Comparison of ENCODE assay signal across 16 cellular contexts in the genomic region with DNA sequence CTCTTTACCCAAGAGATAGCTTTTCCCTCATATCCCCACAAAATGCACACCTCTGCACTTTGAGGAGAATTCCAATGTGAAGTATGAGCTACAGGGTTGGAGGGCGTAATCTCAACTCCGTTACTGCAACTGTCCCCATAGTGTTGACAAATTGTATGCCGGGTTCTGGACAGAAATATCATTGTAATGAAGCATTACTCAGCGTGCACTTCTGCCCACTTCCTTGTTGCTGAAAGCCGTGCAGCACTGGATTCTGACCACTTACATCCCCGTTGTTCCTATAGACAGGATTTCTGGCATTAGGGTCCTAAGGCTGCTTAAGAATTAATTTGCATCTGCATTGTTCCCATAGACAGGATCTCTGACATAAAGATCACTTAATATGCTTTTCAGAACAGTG.
DNase-seq lines count a peak whose midpoint lies in the region; TF ChIP-seq lines count a peak whose summit lies in the region.
"Had no signal": no experiment of that assay in that cellular context is flagged by ENCODE, and none has a peak within 500 bp of the region (broad histone marks: within the 10 kb centered on the region; RNA-seq: fewer than 3 reads in every experiment).

No MANE protein-coding gene starts in this region.

- H3K4me1 Mint-ChIP-seq in Calu3 (ENCODE audit: low read depth, unreplicated experiment) = peaks cover 43% of the 10 kb centered on the region
- peaks cover 56% of the 10 kb centered on the region for H3K4me1 Mint-ChIP-seq in neural progenitor cell

- intact Hi-C loops in Calu3 (cut with micrococcal nuclease; ENCODE audit: unreplicated experiment) (loop anchor here (10.0 kb wide), 1 partner anchor 284 kb away; no protein-coding TSS in a partner anchor), left ventricle myocardium inferior (cut with micrococcal nuclease) (no loop called here)

- H3K36me3 ChIP-seq in neural progenitor cell (no peaks in the 10 kb centered on the region), left ventricle myocardium inferior (no peaks in the 10 kb centered on the region)
- H3K36me3 ChIP-seq: BE2C, Peyer's patch had no signal

- H3K9me3 ChIP-seq in neural progenitor cell (ENCODE audit: low read depth) = no peaks in the 10 kb centered on the region
- H3K9me3 ChIP-seq in left ventricle myocardium inferior (replicated peaks) = no peaks in the 10 kb centered on the region
- H3K9me3 ChIP-seq: BE2C had no signal

- DNase-seq in Calu3 (peak; percentile 55), MV-4-11 (lab: John Stamatoyannopoulos, UW) (peak; percentile 68), SKM-1 (lab: John Stamatoyannopoulos, UW; ENCODE audit: unreplicated experiment) (peak; percentile 74), neural progenitor cell (ENCODE audit: low spot score) (no peak), left ventricle myocardium inferior (no peak), DMS 273 treated with DMSO at 0.1 percent for 48 hours (lab: John Stamatoyannopoulos, UW) (no peak), H4 (ENCODE audit: low spot score) (no peak)
- DNase-seq: BE2C, NCI-H1092 treated with DMSO at 0.1 percent for 48 hours, NCI-H1694 treated with DMSO at 0.1 percent for 48 hours, NCI-H345, NCI-H526 treated with DMSO at 0.1 percent for 48 hours, Peyer's patch, SHP77, SW 1271 had no signal

- no peaks in the 10 kb centered on the region for H3K79me2 ChIP-seq in neural progenitor cell (ENCODE audit: low read depth)

- no peak overlapping the region for H3K27ac ChIP-seq in neural progenitor cell
- no peak overlapping the region for H3K27ac ChIP-seq in left ventricle myocardium inferior (replicated peaks)
- H3K27ac ChIP-seq: Peyer's patch had no signal

- no peak overlapping the region for H3K27ac Mint-ChIP-seq in Calu3 (ENCODE audit: unreplicated experiment)
- no peak overlapping the region for H3K27ac Mint-ChIP-seq in neural progenitor cell
- H3K27ac Mint-ChIP-seq: IgD-negative memory B cell had no signal

- H3K4me2 ChIP-seq in neural progenitor cell = peak overlapping the region; percentile 41

- TF ChIP-seq CTCF in Calu3 (IDR thresholded peaks at IDR 0.05; ENCODE audit: unreplicated experiment) = no peak
- no peak for TF ChIP-seq CTCF in neural progenitor cell (IDR thresholded peaks at IDR 0.05)
- no peak for TF ChIP-seq CTCF in left ventricle myocardium inferior (IDR thresholded peaks at IDR 0.05; ENCODE audit: borderline replicate concordance)

- H3K27me3 ChIP-seq in neural progenitor cell (no peaks in the 10 kb centered on the region), left ventricle myocardium inferior (ENCODE audit: low read depth) (no peaks in the 10 kb centered on the region)
- H3K27me3 ChIP-seq: BE2C, Peyer's patch had no signal

- H3K4me1 ChIP-seq in neural progenitor cell (peaks cover 48% of the 10 kb centered on the region), left ventricle myocardium inferior (peaks cover 35% of the 10 kb centered on the region)

- H3K9ac ChIP-seq in neural progenitor cell = no peak overlapping the region

- CTCF ChIA-PET in Calu3 (lab: Charles Lee) = no interaction called here

- H3K4me3 Mint-ChIP-seq in Calu3 (ENCODE audit: low read depth, unreplicated experiment) = no peak overlapping the region
- H3K4me3 Mint-ChIP-seq in neural progenitor cell = no peak overlapping the region
- H3K4me3 Mint-ChIP-seq: IgD-negative memory B cell had no signal

- H3K9me3 Mint-ChIP-seq in Calu3 (ENCODE audit: low read depth, unreplicated experiment) (no peaks in the 10 kb centered on the region), neural progenitor cell (no peaks in the 10 kb centered on the region)
- H3K9me3 Mint-ChIP-seq: IgD-negative memory B cell had no signal

- H3K36me3 Mint-ChIP-seq in Calu3 (ENCODE audit: insufficient read depth, unreplicated experiment) (no peaks in the 10 kb centered on the region), neural progenitor cell (no peaks in the 10 kb centered on the region)
- H3K36me3 Mint-ChIP-seq: IgD-negative memory B cell had no signal

- H3K27me3 Mint-ChIP-seq in Calu3 (ENCODE audit: unreplicated experiment) (no peaks in the 10 kb centered on the region), neural progenitor cell (ENCODE audit: insufficient read depth, low read depth) (peaks cover 13% of the 10 kb centered on the region)

- no peak overlapping the region for H2AFZ ChIP-seq in neural progenitor cell (replicated peaks)

- no TSS peak for BruUV-seq in Calu3 (replicated peaks; lab: Mats Ljungman, UMichigan)

- H4K20me1 ChIP-seq in neural progenitor cell (ENCODE audit: low read depth) = no peaks in the 10 kb centered on the region

- peaks cover 23% of the 10 kb centered on the region for H3F3A ChIP-seq in neural progenitor cell (ENCODE audit: low read depth)

- no peak overlapping the region for H3K4me3 ChIP-seq in neural progenitor cell
- no peak overlapping the region for H3K4me3 ChIP-seq in left ventricle myocardium inferior
- H3K4me3 ChIP-seq: Peyer's patch had no signal

Comparison
In these comparisons a context has a peak if more than half of its experiments do, and no peak if none do; other contexts are left out.
1. DNase-seq: peak in Calu3 (single experiment), MV-4-11 (single experiment) and SKM-1 (single experiment); none in neural progenitor cell (single experiment), left ventricle myocardium inferior (single experiment), DMS 273 treated with DMSO at 0.1 percent for 48 hours (single experiment) and H4 (single experiment).